1 cellular context compared by ENCODE assay signal in the genomic region with DNA sequence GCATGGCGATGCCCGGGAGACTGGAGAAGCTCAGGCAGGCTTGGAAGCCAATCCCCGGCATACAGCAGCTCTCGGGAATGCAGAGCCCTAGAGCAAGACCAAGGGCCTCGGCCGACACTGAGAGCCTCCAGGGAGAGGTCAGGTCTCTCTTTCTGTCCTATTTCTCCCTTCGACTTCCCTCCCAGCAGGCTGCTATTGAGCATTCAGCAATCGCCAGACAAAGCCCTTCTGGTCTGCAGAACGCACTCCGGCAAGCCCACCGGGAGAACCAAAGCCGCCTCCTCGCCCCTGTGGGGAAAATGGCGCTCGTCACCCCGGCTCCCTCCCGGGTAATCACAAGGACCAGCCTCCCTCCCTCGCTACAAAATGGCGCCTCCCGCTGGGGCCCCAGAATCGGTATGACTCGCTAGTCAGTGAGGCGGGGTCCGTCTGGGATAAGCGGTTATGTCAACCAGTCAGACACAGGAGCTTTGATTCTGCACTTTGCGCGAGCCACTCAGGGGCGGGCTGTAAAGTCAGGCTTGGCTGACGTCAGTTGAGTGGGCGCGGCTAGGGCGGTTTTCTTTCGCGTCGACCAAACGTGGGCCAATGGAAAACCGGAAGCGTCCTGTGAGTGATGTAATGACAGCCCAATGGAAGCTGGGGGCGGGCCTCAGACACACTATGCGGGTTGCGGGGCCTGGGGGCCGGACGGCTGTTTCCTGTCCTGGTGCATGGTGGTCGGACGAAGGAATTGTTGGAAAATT.
TF ChIP-seq lines count a peak whose summit lies in the region.

ZNF143 (plus strand) TSS at position 691 of the 746 bp plus-strand sequence. CDS start 10,297 bp downstream, outside the sequence.

TF ChIP-seq in GM12878, 131 proteins besides CTCF, POLR2A, EP300 and RAD21 (continued from another document and continues in another):
- peak; percentile 79; the same call in 1 of the 2 replicates for TF ChIP-seq PML (IDR thresholded peaks at IDR 0.05; ENCODE audit: low read length)
- TF ChIP-seq RELA (IDR thresholded peaks at IDR 0.05; ENCODE audit: borderline replicate concordance, partially characterized antibody), result peak; percentile 59
- peak; percentile 70; the same call in 1 of the 2 replicates for TF ChIP-seq HDGF (IDR thresholded peaks at IDR 0.05)
- TF ChIP-seq ZNF384 (IDR thresholded peaks at IDR 0.05; ENCODE audit: borderline replicate concordance, low read depth, low read length), result no peak
- peak; percentile 80; the same call in 1 of the 2 replicates for TF ChIP-seq TCF12 (IDR thresholded peaks at IDR 0.05; ENCODE audit: low read depth, low read length)
- TF ChIP-seq STAT3 (IDR thresholded peaks at IDR 0.05; ENCODE audit: low read depth, low read length), result no peak
- 0 out of 2 replicates have a peak, but pooled peaks have one; percentile 13 for TF ChIP-seq STAT1 (conservative IDR thresholded peaks at IDR 0.05)
- TF ChIP-seq EED (IDR thresholded peaks at IDR 0.05; ENCODE audit: low read depth), result no peak; the same call in 1 of the 2 replicates
- TF ChIP-seq SMAD5 (IDR thresholded peaks at IDR 0.05; ENCODE audit: low read depth), result peak; percentile 82
- TF ChIP-seq ESRRA (IDR thresholded peaks at IDR 0.05; ENCODE audit: low read length), result peak; percentile 51; the same call in 1 of the 2 replicates
- TF ChIP-seq PAX8 (IDR thresholded peaks at IDR 0.05), result peak; percentile 94
- TF ChIP-seq GATAD2B (conservative IDR thresholded peaks at IDR 0.05; ENCODE audit: low read depth), result 0 out of 2 replicates have a peak, but pooled peaks have one; percentile 42
- peak; percentile 69 to 71 for TF ChIP-seq IKZF2 (IDR thresholded peaks at IDR 0.05)
- TF ChIP-seq TAF1 (IDR thresholded peaks at IDR 0.05; ENCODE audit: borderline replicate concordance, low read depth, low read length), result peak; percentile 88
- no peak for TF ChIP-seq HDAC2 (IDR thresholded peaks at IDR 0.05)
- TF ChIP-seq SP1 (IDR thresholded peaks at IDR 0.05; ENCODE audit: low read depth, low read length), result peak; percentile 97
- no peak for TF ChIP-seq SPI1 (IDR thresholded peaks at IDR 0.05; ENCODE audit: borderline replicate concordance, insufficient read depth, low read depth, low read length)
- TF ChIP-seq, protein P1, sequence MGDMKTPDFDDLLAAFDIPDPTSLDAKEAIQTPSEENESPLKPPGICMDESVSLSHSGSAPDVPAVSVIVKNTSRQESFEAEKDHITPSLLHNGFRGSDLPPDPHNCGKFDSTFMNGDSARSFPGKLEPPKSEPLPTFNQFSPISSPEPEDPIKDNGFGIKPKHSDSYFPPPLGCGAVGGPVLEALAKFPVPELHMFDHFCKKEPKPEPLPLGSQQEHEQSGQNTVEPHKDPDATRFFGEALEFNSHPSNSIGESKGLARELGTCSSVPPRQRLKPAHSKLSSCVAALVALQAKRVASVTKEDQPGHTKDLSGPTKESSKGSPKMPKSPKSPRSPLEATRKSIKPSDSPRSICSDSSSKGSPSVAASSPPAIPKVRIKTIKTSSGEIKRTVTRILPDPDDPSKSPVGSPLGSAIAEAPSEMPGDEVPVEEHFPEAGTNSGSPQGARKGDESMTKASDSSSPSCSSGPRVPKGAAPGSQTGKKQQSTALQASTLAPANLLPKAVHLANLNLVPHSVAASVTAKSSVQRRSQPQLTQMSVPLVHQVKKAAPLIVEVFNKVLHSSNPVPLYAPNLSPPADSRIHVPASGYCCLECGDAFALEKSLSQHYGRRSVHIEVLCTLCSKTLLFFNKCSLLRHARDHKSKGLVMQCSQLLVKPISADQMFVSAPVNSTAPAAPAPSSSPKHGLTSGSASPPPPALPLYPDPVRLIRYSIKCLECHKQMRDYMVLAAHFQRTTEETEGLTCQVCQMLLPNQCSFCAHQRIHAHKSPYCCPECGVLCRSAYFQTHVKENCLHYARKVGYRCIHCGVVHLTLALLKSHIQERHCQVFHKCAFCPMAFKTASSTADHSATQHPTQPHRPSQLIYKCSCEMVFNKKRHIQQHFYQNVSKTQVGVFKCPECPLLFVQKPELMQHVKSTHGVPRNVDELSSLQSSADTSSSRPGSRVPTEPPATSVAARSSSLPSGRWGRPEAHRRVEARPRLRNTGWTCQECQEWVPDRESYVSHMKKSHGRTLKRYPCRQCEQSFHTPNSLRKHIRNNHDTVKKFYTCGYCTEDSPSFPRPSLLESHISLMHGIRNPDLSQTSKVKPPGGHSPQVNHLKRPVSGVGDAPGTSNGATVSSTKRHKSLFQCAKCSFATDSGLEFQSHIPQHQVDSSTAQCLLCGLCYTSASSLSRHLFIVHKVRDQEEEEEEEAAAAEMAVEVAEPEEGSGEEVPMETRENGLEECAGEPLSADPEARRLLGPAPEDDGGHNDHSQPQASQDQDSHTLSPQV (IDR thresholded peaks at IDR 0.05), result 0 out of 2 replicates have a peak, but pooled peaks have one; percentile 12
- no peak for TF ChIP-seq ZSCAN29 (IDR thresholded peaks at IDR 0.05)
- TF ChIP-seq WRNIP1 (IDR thresholded peaks at IDR 0.05; ENCODE audit: borderline replicate concordance, low read depth, low read length), result no peak; the same call in 1 of the 2 replicates
- TF ChIP-seq CUX1 (IDR thresholded peaks at IDR 0.05; ENCODE audit: insufficient replicate concordance, low read depth, low read length), result no peak
- no peak for TF ChIP-seq TARDBP (IDR thresholded peaks at IDR 0.05; ENCODE audit: borderline replicate concordance)
- TF ChIP-seq ATF3 (IDR thresholded peaks at IDR 0.05; ENCODE audit: borderline replicate concordance, extremely low read depth, low read depth, low read length), result peak; percentile 71; the same call in 1 of the 2 replicates
- no peak for TF ChIP-seq TBL1XR1 (IDR thresholded peaks at IDR 0.05; ENCODE audit: low read depth, low read length)
- TF ChIP-seq POU2F2 (IDR thresholded peaks at IDR 0.05; ENCODE audit: borderline replicate concordance, low read depth, low read length), result peak; percentile 78; the same call in 2 of the 3 replicates
- TF ChIP-seq MXI1 (IDR thresholded peaks at IDR 0.05; ENCODE audit: low read depth, low read length), result peak; percentile 54
- peak; percentile 35; the same call in 1 of the 2 replicates for TF ChIP-seq MEF2A (IDR thresholded peaks at IDR 0.05; ENCODE audit: insufficient read depth, low read depth, low read length)
- no peak for TF ChIP-seq BMI1 (IDR thresholded peaks at IDR 0.05; ENCODE audit: borderline replicate concordance)
- TF ChIP-seq NFIC (IDR thresholded peaks at IDR 0.05; ENCODE audit: low read depth, low read length), result no peak
- TF ChIP-seq DPF2 (IDR thresholded peaks at IDR 0.05), result peak; percentile 95
- peak; percentile 70 for TF ChIP-seq HCFC1 (IDR thresholded peaks at IDR 0.05; ENCODE audit: low read length)
- no peak for TF ChIP-seq ZNF274 (IDR thresholded peaks at IDR 0.05; ENCODE audit: insufficient read depth, insufficient read length)
- TF ChIP-seq POLR2AphosphoS2 (IDR thresholded peaks at IDR 0.05; ENCODE audit: low read depth, low read length), result no peak; the same call in 1 of the 2 replicates
- TF ChIP-seq NFXL1 (IDR thresholded peaks at IDR 0.05; ENCODE audit: borderline replicate concordance), result no peak
- no peak for TF ChIP-seq IRF5 (IDR thresholded peaks at IDR 0.05; ENCODE audit: borderline replicate concordance)
- TF ChIP-seq LARP7 (IDR thresholded peaks at IDR 0.05), result peak; percentile 64; the same call in 1 of the 2 replicates
- peak; percentile 73 for TF ChIP-seq RUNX3 (IDR thresholded peaks at IDR 0.05; ENCODE audit: low read length)
- TF ChIP-seq E2F8 (IDR thresholded peaks at IDR 0.05; ENCODE audit: low read depth, partially characterized antibody), result peak; percentile 89
- TF ChIP-seq KLF5 (IDR thresholded peaks at IDR 0.05; ENCODE audit: partially characterized antibody), result peak; percentile 89
- TF ChIP-seq IKZF1 (conservative IDR thresholded peaks at IDR 0.05), result peak; percentile 93
- TF ChIP-seq EZH2 (IDR thresholded peaks at IDR 0.05; ENCODE audit: borderline replicate concordance, control insufficient read depth, low read depth, low read length), result no peak
- TF ChIP-seq ZBTB4 (CRISPR knock-in tag; IDR thresholded peaks at IDR 0.05), result no peak
- peak; percentile 97 for TF ChIP-seq ATF7 (IDR thresholded peaks at IDR 0.05; ENCODE audit: low read depth)
- peak in 1 of 2 experiments; percentile 9; a peak in 1 of 4 replicates for TF ChIP-seq BHLHE40 (IDR thresholded peaks at IDR 0.05; ENCODE audit: borderline replicate concordance in 1 of 2, low read depth in 2 of 2, low read length in 1 of 2)
- peak; percentile 61; the same call in 1 of the 2 replicates for TF ChIP-seq TCF3 (IDR thresholded peaks at IDR 0.05; ENCODE audit: borderline replicate concordance, insufficient read depth, low read depth, low read length)
